Comparison of ENCODE assay signal across 11 cellular contexts in genomic region chr5:33933723-33934544, GRCh38. TPM values are rescaled to one million over a fixed set of nuclear protein-coding genes. Genes with fewer than 3 reads are reported as not detected.
DNase-seq lines count a peak whose midpoint lies in the region; ATAC-seq and TF ChIP-seq lines count a peak whose summit lies in the region.
"Had no signal": no experiment of that assay in that cellular context is flagged by ENCODE, and none has a peak within 500 bp of the region (broad histone marks: within the 10 kb centered on the region; RNA-seq: fewer than 3 reads in every experiment).

No MANE protein-coding gene starts in this region.

- no peak overlapping the region for H3K4me3 ChIP-seq in dorsolateral prefrontal cortex

- intact Hi-C loops in dorsolateral prefrontal cortex (cut with DNase I) = loop anchor here (2.0 to 10.0 kb wide), 3 partner anchors 459 to 497 kb away; partner anchors contain the start of gene TARS1 (in 1 of the 2)

- ATAC-seq in GM19023 (IDR thresholded peaks at IDR 0.05; ENCODE audit: unreplicated experiment) (peak; percentile 79), HG02610 (IDR thresholded peaks at IDR 0.05; ENCODE audit: unreplicated experiment) (peak; percentile 86), HG03565 (IDR thresholded peaks at IDR 0.05; ENCODE audit: unreplicated experiment) (peak; percentile 79)
- no peak for ATAC-seq in activated T-cell treated with anti-CD3 and anti-CD28 coated beads, Interleukin-2, amount 50 U/mL, for 4 hours

- no peaks in the 10 kb centered on the region for H3K36me3 Mint-ChIP-seq in activated T-cell treated with anti-CD3 and anti-CD28 coated beads, Interleukin-2, amount 50 U/mL, for 4 hours (ENCODE audit: insufficient read depth)

- H3K27me3 Mint-ChIP-seq in activated T-cell treated with anti-CD3 and anti-CD28 coated beads, Interleukin-2, amount 50 U/mL, for 4 hours (ENCODE audit: low read depth) = peaks cover 35% of the 10 kb centered on the region

- H3K9me3 Mint-ChIP-seq in activated T-cell treated with anti-CD3 and anti-CD28 coated beads, Interleukin-2, amount 50 U/mL, for 4 hours = no peaks in the 10 kb centered on the region
- H3K9me3 Mint-ChIP-seq: activated T-helper 2 cell treated with anti-CD3 and anti-CD28 coated beads, Interferon-gamma antibody, Interleukin-2, Interleukin-4, amounts not matched to agents 10 μg/mL and 5 μg/mL and 100 μg/mL, durations not matched to agents 14 hours and 24 hours and 36 hours had no signal

- no peak for TF ChIP-seq CTCF in dorsolateral prefrontal cortex (IDR thresholded peaks at IDR 0.05 in 54 of 56, conservative IDR thresholded peaks at IDR 0.05 in 2 of 56; ENCODE audit: low read depth in 1 of 56, partially characterized antibody in 56 of 56)

- H3K27me3 ChIP-seq in dorsolateral prefrontal cortex = peaks cover 4 to 66% (median 40%) of the 10 kb centered on the region in 45 donors

- peak; percentile 29 for DNase-seq in kidney tubule cell (ENCODE audit: low spot score)
- DNase-seq in stimulated activated CD4-positive, alpha-beta T cell treated with anti-CD3 and anti-CD28 coated beads, Interleukin-4, amount 100 ng/mL, for 1 hour = no peak
- no peak for DNase-seq in activated T-cell treated with anti-CD3 and anti-CD28 coated beads, Interleukin-2, amount 50 U/mL, for 4 hours
- DNase-seq in dorsolateral prefrontal cortex = no peak
- no peak for DNase-seq in H4 (ENCODE audit: low spot score)

- no peaks in the 10 kb centered on the region for H3K4me1 Mint-ChIP-seq in activated T-cell treated with anti-CD3 and anti-CD28 coated beads, Interleukin-2, amount 50 U/mL, for 4 hours (ENCODE audit: low read depth)

- H3K27ac ChIP-seq in dorsolateral prefrontal cortex = no peak overlapping the region

- no peak overlapping the region for H3K4me3 Mint-ChIP-seq in activated T-cell treated with anti-CD3 and anti-CD28 coated beads, Interleukin-2, amount 50 U/mL, for 4 hours

RNA-seq across cellular contexts. Expression of gene RXFP3, which starts 2.3 kb away (rescaled TPM):
- not detected for total RNA-seq in activated T-cell treated with anti-CD3 and anti-CD28 coated beads, Interleukin-2, amount 50 U/mL, for 4 hours
- total RNA-seq in dorsolateral prefrontal cortex = 1 to 10 TPM in 16 of 120 experiments, under 1 TPM in 81, not detected in 23; 0.25 to 1.9 (median 0.60) TPM
- not detected in 2 replicates for total RNA-seq in H4 (2014; rRNA removed; shearing (Covaris generic))
- total RNA-seq: activated T-helper 2 cell treated with anti-CD3 and anti-CD28 coated beads, Interferon-gamma antibody, Interleukin-2, Interleukin-4, amounts not matched to agents 10 μg/mL and 5 μg/mL and 100 μg/mL, durations not matched to agents 14 hours and 24 hours and 36 hours; epithelial cell of proximal tubule; mononuclear cell had no signal

RNA-seq across cellular contexts. Expression of gene ADAMTS12, which starts 42.1 kb away (rescaled TPM):
- total RNA-seq in activated T-cell treated with anti-CD3 and anti-CD28 coated beads, Interleukin-2, amount 50 U/mL, for 4 hours = under 1 TPM in 1 of 3 donors, not detected in 2; 0.03 TPM
- total RNA-seq in dorsolateral prefrontal cortex = 1 to 10 TPM in 23 of 120 experiments, under 1 TPM in 94, not detected in 3; 0.07 to 3.3 (median 0.49) TPM
- 11.6 and 14.7 TPM in 2 replicates for total RNA-seq in H4 (2014; rRNA removed; shearing (Covaris generic))
- total RNA-seq: activated T-helper 2 cell treated with anti-CD3 and anti-CD28 coated beads, Interferon-gamma antibody, Interleukin-2, Interleukin-4, amounts not matched to agents 10 μg/mL and 5 μg/mL and 100 μg/mL, durations not matched to agents 14 hours and 24 hours and 36 hours had no signal

RNA-seq across cellular contexts. Expression of gene SLC45A2, which starts 50.6 kb away (rescaled TPM):
- not detected for total RNA-seq in activated T-cell treated with anti-CD3 and anti-CD28 coated beads, Interleukin-2, amount 50 U/mL, for 4 hours
- total RNA-seq in dorsolateral prefrontal cortex = 1 to 10 TPM in 93 of 120 experiments, under 1 TPM in 27; 0.20 to 5.9 (median 1.5) TPM
- total RNA-seq in H4 (2014; rRNA removed; shearing (Covaris generic)) = not detected in 2 replicates
- total RNA-seq: activated T-helper 2 cell treated with anti-CD3 and anti-CD28 coated beads, Interferon-gamma antibody, Interleukin-2, Interleukin-4, amounts not matched to agents 10 μg/mL and 5 μg/mL and 100 μg/mL, durations not matched to agents 14 hours and 24 hours and 36 hours; epithelial cell of proximal tubule had no signal

Comparison
In these comparisons a context has a peak if more than half of its experiments do, and no peak if none do; other contexts are left out.
1. ATAC-seq: peak in GM19023 (single experiment), HG02610 (single experiment) and HG03565 (single experiment); none in activated T-cell treated with anti-CD3 and anti-CD28 coated beads, Interleukin-2, amount 50 U/mL, for 4 hours (0 of 2).